1 cellular context compared by ENCODE assay signal in the genomic region with DNA sequence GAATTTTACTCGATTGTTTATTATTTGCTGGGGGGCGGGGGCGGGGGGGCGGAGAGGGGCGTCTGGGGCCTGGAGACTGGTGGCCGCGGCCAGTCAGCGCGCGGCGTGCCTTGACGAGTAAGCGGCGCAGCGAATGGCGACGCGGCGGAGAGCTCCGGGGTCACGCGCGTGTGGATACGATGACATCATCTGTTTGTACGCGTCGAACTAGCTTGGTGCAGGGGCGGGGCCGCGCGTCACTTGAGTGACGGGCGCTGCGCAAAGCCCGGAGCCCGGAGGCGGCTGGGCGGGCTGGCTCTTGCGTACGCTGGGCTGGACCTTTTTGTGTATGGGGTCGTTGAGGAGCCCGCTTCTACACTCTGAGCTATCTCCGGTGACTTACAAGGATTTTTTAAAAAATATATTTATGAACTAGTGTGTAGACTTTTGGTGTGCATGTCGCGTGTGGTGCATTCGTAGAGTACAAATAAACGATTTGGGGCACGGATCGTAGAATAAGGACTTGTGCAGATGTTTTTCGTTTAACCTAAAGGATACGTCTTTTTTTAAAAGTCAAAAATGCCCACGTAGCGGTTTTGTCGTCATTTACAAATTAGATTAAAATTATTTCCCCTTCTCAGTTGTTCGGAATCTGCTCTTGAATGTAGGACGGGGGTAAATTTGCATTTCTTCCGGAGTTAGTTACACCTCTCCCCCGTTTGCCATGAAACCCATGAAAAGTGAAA.
A peak's percentile ranks its signal among the peaks of the same experiment; 100 is the strongest.
TF ChIP-seq lines count a peak whose summit lies in the region.

No MANE protein-coding gene starts in this region.

TF ChIP-seq in HepG2, 621 proteins besides CTCF, POLR2A, EP300 and RAD21 (continued from another document and continues in another):
- TF ChIP-seq, protein P1, sequence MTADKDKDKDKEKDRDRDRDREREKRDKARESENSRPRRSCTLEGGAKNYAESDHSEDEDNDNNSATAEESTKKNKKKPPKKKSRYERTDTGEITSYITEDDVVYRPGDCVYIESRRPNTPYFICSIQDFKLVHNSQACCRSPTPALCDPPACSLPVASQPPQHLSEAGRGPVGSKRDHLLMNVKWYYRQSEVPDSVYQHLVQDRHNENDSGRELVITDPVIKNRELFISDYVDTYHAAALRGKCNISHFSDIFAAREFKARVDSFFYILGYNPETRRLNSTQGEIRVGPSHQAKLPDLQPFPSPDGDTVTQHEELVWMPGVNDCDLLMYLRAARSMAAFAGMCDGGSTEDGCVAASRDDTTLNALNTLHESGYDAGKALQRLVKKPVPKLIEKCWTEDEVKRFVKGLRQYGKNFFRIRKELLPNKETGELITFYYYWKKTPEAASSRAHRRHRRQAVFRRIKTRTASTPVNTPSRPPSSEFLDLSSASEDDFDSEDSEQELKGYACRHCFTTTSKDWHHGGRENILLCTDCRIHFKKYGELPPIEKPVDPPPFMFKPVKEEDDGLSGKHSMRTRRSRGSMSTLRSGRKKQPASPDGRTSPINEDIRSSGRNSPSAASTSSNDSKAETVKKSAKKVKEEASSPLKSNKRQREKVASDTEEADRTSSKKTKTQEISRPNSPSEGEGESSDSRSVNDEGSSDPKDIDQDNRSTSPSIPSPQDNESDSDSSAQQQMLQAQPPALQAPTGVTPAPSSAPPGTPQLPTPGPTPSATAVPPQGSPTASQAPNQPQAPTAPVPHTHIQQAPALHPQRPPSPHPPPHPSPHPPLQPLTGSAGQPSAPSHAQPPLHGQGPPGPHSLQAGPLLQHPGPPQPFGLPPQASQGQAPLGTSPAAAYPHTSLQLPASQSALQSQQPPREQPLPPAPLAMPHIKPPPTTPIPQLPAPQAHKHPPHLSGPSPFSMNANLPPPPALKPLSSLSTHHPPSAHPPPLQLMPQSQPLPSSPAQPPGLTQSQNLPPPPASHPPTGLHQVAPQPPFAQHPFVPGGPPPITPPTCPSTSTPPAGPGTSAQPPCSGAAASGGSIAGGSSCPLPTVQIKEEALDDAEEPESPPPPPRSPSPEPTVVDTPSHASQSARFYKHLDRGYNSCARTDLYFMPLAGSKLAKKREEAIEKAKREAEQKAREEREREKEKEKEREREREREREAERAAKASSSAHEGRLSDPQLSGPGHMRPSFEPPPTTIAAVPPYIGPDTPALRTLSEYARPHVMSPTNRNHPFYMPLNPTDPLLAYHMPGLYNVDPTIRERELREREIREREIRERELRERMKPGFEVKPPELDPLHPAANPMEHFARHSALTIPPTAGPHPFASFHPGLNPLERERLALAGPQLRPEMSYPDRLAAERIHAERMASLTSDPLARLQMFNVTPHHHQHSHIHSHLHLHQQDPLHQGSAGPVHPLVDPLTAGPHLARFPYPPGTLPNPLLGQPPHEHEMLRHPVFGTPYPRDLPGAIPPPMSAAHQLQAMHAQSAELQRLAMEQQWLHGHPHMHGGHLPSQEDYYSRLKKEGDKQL (CRISPR knock-in tag; IDR thresholded peaks at IDR 0.05; ENCODE audit: low read depth): no peak
- no peak for TF ChIP-seq TEF (CRISPR knock-in tag; IDR thresholded peaks at IDR 0.05)
- TF ChIP-seq KLF12 (CRISPR knock-in tag; IDR thresholded peaks at IDR 0.05; ENCODE audit: borderline replicate concordance): peak; percentile 93
- TF ChIP-seq ZNF34 (CRISPR knock-in tag; IDR thresholded peaks at IDR 0.05; ENCODE audit: borderline replicate concordance): no peak
- peak; percentile 59; the same call in 1 of the 2 replicates for TF ChIP-seq NCOA1 (CRISPR knock-in tag; IDR thresholded peaks at IDR 0.05)
- no peak for TF ChIP-seq MED8 (CRISPR knock-in tag; IDR thresholded peaks at IDR 0.05; ENCODE audit: insufficient replicate concordance)
- peak; percentile 71 for TF ChIP-seq PHF21A (CRISPR knock-in tag; IDR thresholded peaks at IDR 0.05)
- no peak for TF ChIP-seq SMAD9 (CRISPR knock-in tag; IDR thresholded peaks at IDR 0.05)
- TF ChIP-seq ZNF75D (CRISPR knock-in tag; IDR thresholded peaks at IDR 0.05; ENCODE audit: borderline replicate concordance): no peak
- TF ChIP-seq KDM2A (CRISPR knock-in tag; IDR thresholded peaks at IDR 0.05; ENCODE audit: borderline replicate concordance, low read depth): peak; percentile 88; the same call in 1 of the 2 replicates
- TF ChIP-seq MNT (IDR thresholded peaks at IDR 0.05): no peak; the same call in 1 of the 2 replicates
- no peak for TF ChIP-seq ZNF282 (IDR thresholded peaks at IDR 0.05; ENCODE audit: partially characterized antibody)
- no peak for TF ChIP-seq PHB2 (IDR thresholded peaks at IDR 0.05; ENCODE audit: partially characterized antibody)
- TF ChIP-seq WIZ (CRISPR knock-in tag; IDR thresholded peaks at IDR 0.05): no peak
- no peak for TF ChIP-seq ZUFSP (CRISPR knock-in tag; IDR thresholded peaks at IDR 0.05; ENCODE audit: borderline replicate concordance)
- TF ChIP-seq, protein P2, sequence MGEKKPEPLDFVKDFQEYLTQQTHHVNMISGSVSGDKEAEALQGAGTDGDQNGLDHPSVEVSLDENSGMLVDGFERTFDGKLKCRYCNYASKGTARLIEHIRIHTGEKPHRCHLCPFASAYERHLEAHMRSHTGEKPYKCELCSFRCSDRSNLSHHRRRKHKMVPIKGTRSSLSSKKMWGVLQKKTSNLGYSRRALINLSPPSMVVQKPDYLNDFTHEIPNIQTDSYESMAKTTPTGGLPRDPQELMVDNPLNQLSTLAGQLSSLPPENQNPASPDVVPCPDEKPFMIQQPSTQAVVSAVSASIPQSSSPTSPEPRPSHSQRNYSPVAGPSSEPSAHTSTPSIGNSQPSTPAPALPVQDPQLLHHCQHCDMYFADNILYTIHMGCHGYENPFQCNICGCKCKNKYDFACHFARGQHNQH (CRISPR knock-in tag; IDR thresholded peaks at IDR 0.05): peak; percentile 43; the same call in 1 of the 2 replicates
- TF ChIP-seq ZNF780A (CRISPR knock-in tag; IDR thresholded peaks at IDR 0.05): no peak
- no peak for TF ChIP-seq MXD1 (CRISPR knock-in tag; IDR thresholded peaks at IDR 0.05)
- 0 out of 2 replicates have a peak, but pooled peaks have one; percentile 30 for TF ChIP-seq CAMTA2 (CRISPR knock-in tag; IDR thresholded peaks at IDR 0.05; ENCODE audit: borderline replicate concordance)
- 0 out of 2 replicates have a peak, but pooled peaks have one; percentile 53 for TF ChIP-seq SMYD3 (CRISPR knock-in tag; IDR thresholded peaks at IDR 0.05)
- TF ChIP-seq ZFP41 (CRISPR knock-in tag; IDR thresholded peaks at IDR 0.05; ENCODE audit: borderline replicate concordance): no peak
- peak; percentile 99 for TF ChIP-seq HNRNPLL (IDR thresholded peaks at IDR 0.05; ENCODE audit: low read depth, low read length, poor library complexity, severe bottlenecking)
- peak; percentile 87 for TF ChIP-seq HOXA3 (CRISPR knock-in tag; IDR thresholded peaks at IDR 0.05)
- TF ChIP-seq, protein P3, sequence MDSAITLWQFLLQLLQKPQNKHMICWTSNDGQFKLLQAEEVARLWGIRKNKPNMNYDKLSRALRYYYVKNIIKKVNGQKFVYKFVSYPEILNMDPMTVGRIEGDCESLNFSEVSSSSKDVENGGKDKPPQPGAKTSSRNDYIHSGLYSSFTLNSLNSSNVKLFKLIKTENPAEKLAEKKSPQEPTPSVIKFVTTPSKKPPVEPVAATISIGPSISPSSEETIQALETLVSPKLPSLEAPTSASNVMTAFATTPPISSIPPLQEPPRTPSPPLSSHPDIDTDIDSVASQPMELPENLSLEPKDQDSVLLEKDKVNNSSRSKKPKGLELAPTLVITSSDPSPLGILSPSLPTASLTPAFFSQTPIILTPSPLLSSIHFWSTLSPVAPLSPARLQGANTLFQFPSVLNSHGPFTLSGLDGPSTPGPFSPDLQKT (CRISPR knock-in tag; IDR thresholded peaks at IDR 0.05; ENCODE audit: borderline replicate concordance): no peak
- TF ChIP-seq HDAC1 (CRISPR knock-in tag; IDR thresholded peaks at IDR 0.05): peak; percentile 38; the same call in 1 of the 2 replicates
- TF ChIP-seq ZNF574 (CRISPR knock-in tag; IDR thresholded peaks at IDR 0.05): peak; percentile 45; the same call in 1 of the 2 replicates
- no peak for TF ChIP-seq GTF2F1 (IDR thresholded peaks at IDR 0.05; ENCODE audit: low read length)
- TF ChIP-seq, protein P4, sequence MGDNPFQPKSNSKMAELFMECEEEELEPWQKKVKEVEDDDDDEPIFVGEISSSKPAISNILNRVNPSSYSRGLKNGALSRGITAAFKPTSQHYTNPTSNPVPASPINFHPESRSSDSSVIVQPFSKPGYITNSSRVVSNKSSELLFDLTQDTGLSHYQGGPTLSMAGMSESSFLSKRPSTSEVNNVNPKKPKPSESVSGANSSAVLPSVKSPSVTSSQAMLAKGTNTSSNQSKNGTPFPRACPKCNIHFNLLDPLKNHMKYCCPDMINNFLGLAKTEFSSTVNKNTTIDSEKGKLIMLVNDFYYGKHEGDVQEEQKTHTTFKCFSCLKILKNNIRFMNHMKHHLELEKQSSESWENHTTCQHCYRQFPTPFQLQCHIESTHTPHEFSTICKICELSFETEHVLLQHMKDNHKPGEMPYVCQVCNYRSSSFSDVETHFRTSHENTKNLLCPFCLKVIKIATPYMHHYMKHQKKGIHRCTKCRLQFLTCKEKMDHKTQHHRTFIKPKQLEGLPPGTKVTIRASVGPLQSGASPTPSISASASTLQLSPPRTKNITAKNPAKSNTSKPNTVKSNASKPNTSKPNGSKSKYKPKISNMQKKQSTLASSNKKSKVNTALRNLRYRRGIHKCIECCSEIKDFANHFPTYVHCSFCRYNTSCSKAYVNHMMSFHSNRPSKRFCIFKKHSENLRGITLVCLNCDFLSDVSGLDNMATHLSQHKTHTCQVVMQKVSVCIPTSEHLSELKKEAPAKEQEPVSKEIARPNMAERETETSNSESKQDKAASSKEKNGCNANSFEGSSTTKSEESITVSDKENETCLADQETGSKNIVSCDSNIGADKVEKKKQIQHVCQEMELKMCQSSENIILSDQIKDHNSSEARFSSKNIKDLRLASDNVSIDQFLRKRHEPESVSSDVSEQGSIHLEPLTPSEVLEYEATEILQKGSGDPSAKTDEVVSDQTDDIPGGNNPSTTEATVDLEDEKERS (CRISPR knock-in tag; IDR thresholded peaks at IDR 0.05): no peak
- no peak for TF ChIP-seq HOXA7 (CRISPR knock-in tag; IDR thresholded peaks at IDR 0.05)
- peak; percentile 75; the same call in 1 of the 2 replicates for TF ChIP-seq ZGPAT (CRISPR knock-in tag; IDR thresholded peaks at IDR 0.05)
- no peak for TF ChIP-seq ZNF343 (CRISPR knock-in tag; IDR thresholded peaks at IDR 0.05)
- no peak for TF ChIP-seq ZNF747 (CRISPR knock-in tag; IDR thresholded peaks at IDR 0.05; ENCODE audit: borderline replicate concordance)
- TF ChIP-seq MEF2D (CRISPR knock-in tag; IDR thresholded peaks at IDR 0.05): no peak; the same call in 1 of the 2 replicates
- TF ChIP-seq ARNTL (CRISPR knock-in tag; IDR thresholded peaks at IDR 0.05): peak; percentile 72
